1 cellular context compared by ENCODE assay signal in genomic region chr4:148300877-148301276, GRCh38.
TF ChIP-seq lines count a peak whose summit lies in the region.

No MANE protein-coding gene starts in this region.

TF ChIP-seq in H1, 55 proteins besides CTCF, POLR2A, EP300 and RAD21 (continued from another document):
- TF ChIP-seq CHD7 (IDR thresholded peaks at IDR 0.05; ENCODE audit: insufficient replicate concordance, low read length) = no peak
